In the genomic region with DNA sequence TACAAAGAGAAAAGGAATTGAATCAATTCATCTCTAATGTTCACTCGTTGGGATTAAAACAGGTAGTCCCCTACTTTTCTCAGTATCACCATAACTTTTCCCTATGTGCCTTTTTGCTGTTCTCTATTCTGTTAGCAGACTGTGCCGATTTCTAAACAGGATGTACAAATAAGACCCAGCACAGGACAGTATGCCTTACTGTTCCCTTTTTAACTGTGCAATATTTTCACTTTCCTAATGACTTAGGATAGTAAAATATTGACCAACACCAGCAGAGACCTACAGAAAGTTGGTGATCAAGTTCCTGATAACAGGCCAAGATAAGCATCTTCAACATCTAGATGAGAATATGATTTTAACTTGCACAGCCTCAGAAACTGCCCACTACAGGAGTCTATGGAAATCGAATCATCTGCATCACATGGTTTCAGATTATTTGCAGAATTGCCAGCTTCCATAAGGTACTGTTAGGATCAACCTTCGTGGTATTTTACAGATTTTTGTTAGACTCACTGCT, we compare ENCODE assay signal across 9 cellular contexts.
A peak's percentile ranks its signal among the peaks of the same experiment; 100 is the strongest.
DNase-seq lines count a peak whose midpoint lies in the region; ATAC-seq, FAIRE-seq and TF ChIP-seq lines count a peak whose summit lies in the region.
"Had no signal": no experiment of that assay in that cellular context is flagged by ENCODE, and none has a peak within 500 bp of the region (broad histone marks: within the 10 kb centered on the region; RNA-seq: fewer than 3 reads in every experiment).

No MANE protein-coding gene starts in this region.

- ATAC-seq in GM19351 (IDR thresholded peaks at IDR 0.05; ENCODE audit: unreplicated experiment): peak; percentile 49
- peak; percentile 69 for ATAC-seq in HG02798 (IDR thresholded peaks at IDR 0.05; ENCODE audit: poor library complexity, unreplicated experiment)
- ATAC-seq in HG03565 (IDR thresholded peaks at IDR 0.05; ENCODE audit: unreplicated experiment): peak; percentile 71

- no peak overlapping the region for H3K4me3 ChIP-seq in GM06990 (replicated peaks; ENCODE audit: low read depth, low read length)

- peaks cover 12% of the 10 kb centered on the region for H3K36me3 ChIP-seq in GM06990 (ENCODE audit: control insufficient read depth, insufficient read depth, low read length)

- no peak for TF ChIP-seq CTCF in GM06990 (IDR thresholded peaks at IDR 0.05; ENCODE audit: insufficient read depth, low read length, poor library complexity, severe bottlenecking)

- H3K27me3 ChIP-seq in GM06990 (replicated peaks; ENCODE audit: control insufficient read depth, insufficient read depth, low read length): no peaks in the 10 kb centered on the region

- no peak for FAIRE-seq in HTR-8/SVneo (lab: Jason Lieb, UNC)

- DNase-seq in GM06990 (ENCODE audit: extremely low read depth, insufficient read length): peak; percentile 23
- no peak for DNase-seq in SHP77 (lab: John Stamatoyannopoulos, UW)
- no peak for DNase-seq in UCSD-AML1 (lab: John Stamatoyannopoulos, UW; ENCODE audit: unreplicated experiment)
- no peak for DNase-seq in COR-L47 (lab: John Stamatoyannopoulos, UW)
- no peak for DNase-seq in HTR-8/SVneo (ENCODE audit: insufficient read length, low spot score)
- DNase-seq: activated B cell treated with CpG ODN at 0.5 μM for 24 hours had no signal
